Comparison of ENCODE assay signal across 14 cellular contexts in genomic region chr1:84286071-84286470, GRCh38. TPM values are rescaled to one million over a fixed set of nuclear protein-coding genes. Genes with fewer than 3 reads are reported as not detected.
"Had no signal": no experiment of that assay in that cellular context is flagged by ENCODE, and none has a peak within 500 bp of the region (broad histone marks: within the 10 kb centered on the region; RNA-seq: fewer than 3 reads in every experiment).

No MANE protein-coding gene starts in this region.

- H3K4me3 ChIP-seq: ascending aorta, cardiac muscle cell, right atrium auricular region, thyroid gland had no signal

- H3K9me3 ChIP-seq: thyroid gland had no signal

- DNase-seq: activated CD4-positive, CD25-positive, alpha-beta regulatory T cell treated with anti-CD3 and anti-CD28 coated beads, Interleukin-2, amount 50 U/mL, for 72 hours; activated naive CD4-positive, alpha-beta T cell treated with Interleukin-2 at 50 U/mL for 16 hours; activated naive CD8-positive, alpha-beta T cell treated with anti-CD3 and anti-CD28 coated beads, Interleukin-2, amount 50 U/mL, for 24 hours; hippocampal formation; nephron progenitor cell; occipital lobe; stimulated activated CD4-positive, alpha-beta T cell treated with anti-CD3 and anti-CD28 coated beads, Interleukin-2, amount 100 ng/mL, for 48 hours; thyroid gland had no signal

- H3K27ac Mint-ChIP-seq: activated naive CD8-positive, alpha-beta T cell treated with anti-CD3 and anti-CD28 coated beads, Interleukin-2, amount 50 U/mL, for 24 hours; activated T-helper 17 cell treated with anti-CD3 and anti-CD28 coated beads, Interleukin-2, amount 50 U/mL, for 72 hours; nephron progenitor cell; stimulated activated memory B cell treated with anti-CD40 and anti-IgM and Interleukin-4, amounts not matched to agents 10 μg/mL and 1 μg/mL and 100 μg/mL, for 72 hours had no signal

- H3K27me3 ChIP-seq: ascending aorta, cardiac muscle cell, right atrium auricular region, thyroid gland had no signal

- ATAC-seq: activated naive CD8-positive, alpha-beta T cell treated with anti-CD3 and anti-CD28 coated beads, Interleukin-2, amount 50 U/mL, for 24 hours; activated T-helper 17 cell treated with anti-CD3 and anti-CD28 coated beads, Interleukin-2, amount 50 U/mL, for 72 hours; stimulated activated memory B cell treated with anti-CD40 and anti-IgM and Interleukin-4, amounts not matched to agents 10 μg/mL and 1 μg/mL and 100 μg/mL, for 72 hours had no signal

- H3K4me1 Mint-ChIP-seq: activated naive CD8-positive, alpha-beta T cell treated with anti-CD3 and anti-CD28 coated beads, Interleukin-2, amount 50 U/mL, for 24 hours; activated T-helper 17 cell treated with anti-CD3 and anti-CD28 coated beads, Interleukin-2, amount 50 U/mL, for 72 hours; stimulated activated memory B cell treated with anti-CD40 and anti-IgM and Interleukin-4, amounts not matched to agents 10 μg/mL and 1 μg/mL and 100 μg/mL, for 72 hours had no signal

- H3K27ac ChIP-seq: ascending aorta, cardiac muscle cell, right atrium auricular region, thyroid gland had no signal

- H3K4me3 Mint-ChIP-seq: activated naive CD8-positive, alpha-beta T cell treated with anti-CD3 and anti-CD28 coated beads, Interleukin-2, amount 50 U/mL, for 24 hours; activated T-helper 17 cell treated with anti-CD3 and anti-CD28 coated beads, Interleukin-2, amount 50 U/mL, for 72 hours; nephron progenitor cell; stimulated activated memory B cell treated with anti-CD40 and anti-IgM and Interleukin-4, amounts not matched to agents 10 μg/mL and 1 μg/mL and 100 μg/mL, for 72 hours had no signal

- H3K36me3 ChIP-seq: ascending aorta, cardiac muscle cell, right atrium auricular region, thyroid gland had no signal

- H3K4me1 ChIP-seq: right atrium auricular region had no signal

RNA-seq across cellular contexts. Expression of gene SAMD13, which starts 15.4 kb away (rescaled TPM):
- total RNA-seq: activated T-helper 17 cell treated with anti-CD3 and anti-CD28 coated beads, Interleukin-2, amount 50 U/mL, for 72 hours; ascending aorta; T-helper 1 cell treated with Interleukin-12 subunit alpha and Interleukin-12 subunit beta and Interleukin-4 antibody, amounts not matched to agents 30 ng/mL and 1 ng/mL, for 36 hours had no signal
